Comparison of ENCODE assay signal across 1 cellular context in genomic region chr1:23478896-23479790, GRCh38.
A peak's percentile ranks its signal among the peaks of the same experiment; 100 is the strongest.
TF ChIP-seq lines count a peak whose summit lies in the region.

No MANE protein-coding gene starts in this region.

TF ChIP-seq in HepG2, 621 proteins besides CTCF, POLR2A, EP300 and RAD21 (continued from another document and continues in another):
- TF ChIP-seq ZHX2 (IDR thresholded peaks at IDR 0.05; ENCODE audit: low read depth) (peak; percentile 67; the same call in 1 of the 2 replicates), ZHX2 (CRISPR knock-in tag; IDR thresholded peaks at IDR 0.05; ENCODE audit: borderline replicate concordance) (no peak), ZNF670 (CRISPR knock-in tag; IDR thresholded peaks at IDR 0.05; ENCODE audit: borderline replicate concordance) (0 out of 2 replicates have a peak, but pooled peaks have one; percentile 15), ZNF780A (CRISPR knock-in tag; IDR thresholded peaks at IDR 0.05) (no peak), FOXA1 (IDR thresholded peaks at IDR 0.05) (no peak), FOXA1 (CRISPR knock-in tag; IDR thresholded peaks at IDR 0.05) (peak; percentile 93), ZNF776 (CRISPR knock-in tag; IDR thresholded peaks at IDR 0.05) (no peak), MTA1 (CRISPR knock-in tag; IDR thresholded peaks at IDR 0.05; ENCODE audit: borderline replicate concordance) (peak; percentile 60; the same call in 1 of the 2 replicates), ZNF646 (CRISPR knock-in tag; IDR thresholded peaks at IDR 0.05) (no peak), PHF8 (CRISPR knock-in tag; IDR thresholded peaks at IDR 0.05) (peak; percentile 34; the same call in 1 of the 2 replicates), ZNF282 (IDR thresholded peaks at IDR 0.05; ENCODE audit: partially characterized antibody) (no peak), NFRKB (IDR thresholded peaks at IDR 0.05) (no peak), TBX2 (CRISPR knock-in tag; IDR thresholded peaks at IDR 0.05; ENCODE audit: borderline replicate concordance) (peak; percentile 94), ZNF10 (CRISPR knock-in tag; IDR thresholded peaks at IDR 0.05; ENCODE audit: borderline replicate concordance, low read depth) (no peak), FIP1L1 (IDR thresholded peaks at IDR 0.05; ENCODE audit: borderline replicate concordance, insufficient read depth, low read depth, low read length) (no peak), ZNF510 (CRISPR knock-in tag; IDR thresholded peaks at IDR 0.05; ENCODE audit: low read depth) (no peak), HDAC1 (CRISPR knock-in tag; IDR thresholded peaks at IDR 0.05) (peak; percentile 78), ZNF766 (CRISPR knock-in tag; IDR thresholded peaks at IDR 0.05; ENCODE audit: borderline replicate concordance) (no peak), ZNF564 (CRISPR knock-in tag; IDR thresholded peaks at IDR 0.05) (no peak), SNAPC2 (CRISPR knock-in tag; IDR thresholded peaks at IDR 0.05) (no peak), FOXP4 (CRISPR knock-in tag; IDR thresholded peaks at IDR 0.05) (peak; percentile 67; the same call in 1 of the 2 replicates), FOXC1 (CRISPR knock-in tag; IDR thresholded peaks at IDR 0.05; ENCODE audit: borderline replicate concordance) (peak; percentile 35; the same call in 1 of the 2 replicates), SAP130 (CRISPR knock-in tag; IDR thresholded peaks at IDR 0.05; ENCODE audit: low read depth) (peak; percentile 94), ZNF790 (CRISPR knock-in tag; IDR thresholded peaks at IDR 0.05; ENCODE audit: borderline replicate concordance) (no peak), ELF1 (CRISPR knock-in tag; IDR thresholded peaks at IDR 0.05) (0 out of 2 replicates have a peak, but pooled peaks have one; percentile 29), ZBTB42 (CRISPR knock-in tag; IDR thresholded peaks at IDR 0.05) (no peak; the same call in 1 of the 2 replicates), IRF2 (CRISPR knock-in tag; IDR thresholded peaks at IDR 0.05) (peak; percentile 44; the same call in 1 of the 2 replicates), MAZ (IDR thresholded peaks at IDR 0.05; ENCODE audit: borderline replicate concordance, low read depth, low read length) (0 out of 2 replicates have a peak, but pooled peaks have one; percentile 46), MAZ (CRISPR knock-in tag; IDR thresholded peaks at IDR 0.05; ENCODE audit: low read depth) (peak; percentile 79; the same call in 1 of the 2 replicates), CSRNP1 (CRISPR knock-in tag; IDR thresholded peaks at IDR 0.05) (0 out of 2 replicates have a peak, but pooled peaks have one; percentile 41), MIXL1 (CRISPR knock-in tag; IDR thresholded peaks at IDR 0.05) (peak; percentile 36; the same call in 1 of the 2 replicates), MXD1 (CRISPR knock-in tag; IDR thresholded peaks at IDR 0.05) (no peak), YEATS2 (CRISPR knock-in tag; IDR thresholded peaks at IDR 0.05; ENCODE audit: borderline replicate concordance) (peak; percentile 56; the same call in 1 of the 2 replicates)
- TF ChIP-seq, protein P1, sequence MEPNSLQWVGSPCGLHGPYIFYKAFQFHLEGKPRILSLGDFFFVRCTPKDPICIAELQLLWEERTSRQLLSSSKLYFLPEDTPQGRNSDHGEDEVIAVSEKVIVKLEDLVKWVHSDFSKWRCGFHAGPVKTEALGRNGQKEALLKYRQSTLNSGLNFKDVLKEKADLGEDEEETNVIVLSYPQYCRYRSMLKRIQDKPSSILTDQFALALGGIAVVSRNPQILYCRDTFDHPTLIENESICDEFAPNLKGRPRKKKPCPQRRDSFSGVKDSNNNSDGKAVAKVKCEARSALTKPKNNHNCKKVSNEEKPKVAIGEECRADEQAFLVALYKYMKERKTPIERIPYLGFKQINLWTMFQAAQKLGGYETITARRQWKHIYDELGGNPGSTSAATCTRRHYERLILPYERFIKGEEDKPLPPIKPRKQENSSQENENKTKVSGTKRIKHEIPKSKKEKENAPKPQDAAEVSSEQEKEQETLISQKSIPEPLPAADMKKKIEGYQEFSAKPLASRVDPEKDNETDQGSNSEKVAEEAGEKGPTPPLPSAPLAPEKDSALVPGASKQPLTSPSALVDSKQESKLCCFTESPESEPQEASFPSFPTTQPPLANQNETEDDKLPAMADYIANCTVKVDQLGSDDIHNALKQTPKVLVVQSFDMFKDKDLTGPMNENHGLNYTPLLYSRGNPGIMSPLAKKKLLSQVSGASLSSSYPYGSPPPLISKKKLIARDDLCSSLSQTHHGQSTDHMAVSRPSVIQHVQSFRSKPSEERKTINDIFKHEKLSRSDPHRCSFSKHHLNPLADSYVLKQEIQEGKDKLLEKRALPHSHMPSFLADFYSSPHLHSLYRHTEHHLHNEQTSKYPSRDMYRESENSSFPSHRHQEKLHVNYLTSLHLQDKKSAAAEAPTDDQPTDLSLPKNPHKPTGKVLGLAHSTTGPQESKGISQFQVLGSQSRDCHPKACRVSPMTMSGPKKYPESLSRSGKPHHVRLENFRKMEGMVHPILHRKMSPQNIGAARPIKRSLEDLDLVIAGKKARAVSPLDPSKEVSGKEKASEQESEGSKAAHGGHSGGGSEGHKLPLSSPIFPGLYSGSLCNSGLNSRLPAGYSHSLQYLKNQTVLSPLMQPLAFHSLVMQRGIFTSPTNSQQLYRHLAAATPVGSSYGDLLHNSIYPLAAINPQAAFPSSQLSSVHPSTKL (CRISPR knock-in tag; IDR thresholded peaks at IDR 0.05): peak; percentile 77
- TF ChIP-seq, protein P2, sequence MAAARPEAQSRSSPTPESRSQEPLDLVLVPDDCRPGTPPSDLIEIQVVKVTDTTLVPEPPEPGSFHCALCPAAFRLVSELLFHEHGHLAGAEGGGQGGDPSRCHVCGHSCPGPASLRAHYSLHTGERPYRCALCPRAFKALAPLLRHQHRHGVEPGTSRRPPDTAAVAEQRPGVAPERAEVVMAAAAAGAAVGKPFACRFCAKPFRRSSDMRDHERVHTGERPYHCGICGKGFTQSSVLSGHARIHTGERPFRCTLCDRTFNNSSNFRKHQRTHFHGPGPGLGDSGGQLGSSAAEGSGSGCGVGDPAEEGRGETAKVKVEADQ (CRISPR knock-in tag; IDR thresholded peaks at IDR 0.05; ENCODE audit: borderline replicate concordance): no peak
- TF ChIP-seq, protein P3, sequence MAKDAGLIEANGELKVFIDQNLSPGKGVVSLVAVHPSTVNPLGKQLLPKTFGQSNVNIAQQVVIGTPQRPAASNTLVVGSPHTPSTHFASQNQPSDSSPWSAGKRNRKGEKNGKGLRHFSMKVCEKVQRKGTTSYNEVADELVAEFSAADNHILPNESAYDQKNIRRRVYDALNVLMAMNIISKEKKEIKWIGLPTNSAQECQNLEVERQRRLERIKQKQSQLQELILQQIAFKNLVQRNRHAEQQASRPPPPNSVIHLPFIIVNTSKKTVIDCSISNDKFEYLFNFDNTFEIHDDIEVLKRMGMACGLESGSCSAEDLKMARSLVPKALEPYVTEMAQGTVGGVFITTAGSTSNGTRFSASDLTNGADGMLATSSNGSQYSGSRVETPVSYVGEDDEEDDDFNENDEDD (CRISPR knock-in tag; IDR thresholded peaks at IDR 0.05; ENCODE audit: borderline replicate concordance): peak; percentile 39; the same call in 1 of the 2 replicates
